In genomic region chr19:49473501-49473867, GRCh38 we compare ENCODE assay signal across 6 cellular contexts. TPM values are rescaled to one million over a fixed set of nuclear protein-coding genes. Genes with fewer than 3 reads are reported as not detected.
A peak's percentile ranks its signal among the peaks of the same experiment; 100 is the strongest.
DNase-seq lines count a peak whose midpoint lies in the region; ATAC-seq and TF ChIP-seq lines count a peak whose summit lies in the region.
"Not testable (repeated sequence)": the region's sequence is repeated elsewhere in the genome, so short reads cannot be mapped to it uniquely, and the experiment has no call there.

No MANE protein-coding gene starts in this region.

- not testable (repeated sequence) for H3K27me3 ChIP-seq in CD4-positive, CD25-positive, alpha-beta regulatory T cell (ENCODE audit: control insufficient read depth, insufficient read depth, low read length); esophagus (ENCODE audit: control insufficient read depth in 1 of 2, insufficient read depth in 2 of 2, low read length in 2 of 2); mucosa of rectum (ENCODE audit: control insufficient read depth in 2 of 2, insufficient read depth in 2 of 2, low read length in 2 of 2)

- H3K27ac ChIP-seq in CD4-positive, CD25-positive, alpha-beta regulatory T cell (ENCODE audit: insufficient read depth, low read length, poor library complexity, severe bottlenecking), result peak overlapping the region; percentile 95
- H3K27ac ChIP-seq in OCI-LY7 (ENCODE audit: low read depth, low read length, poor library complexity, severe bottlenecking) (peak overlapping the region; percentile 44), esophagus (ENCODE audit: low read depth in 2 of 2, low read length in 1 of 2) (peak overlapping the region; percentile 71 to 81), mucosa of rectum (ENCODE audit: low read depth in 2 of 2, low read length in 2 of 2) (peak overlapping the region; percentile 69 to 85)

- not testable (repeated sequence) for H3K27me3 Mint-ChIP-seq in CD4-positive, CD25-positive, alpha-beta regulatory T cell; activated naive CD4-positive, alpha-beta T cell treated with anti-CD3 and anti-CD28 coated beads, Interleukin-2, amount 50 U/mL, for 24 hours; stimulated activated naive CD8-positive, alpha-beta T cell treated with anti-CD3 and anti-CD28 coated beads, Interleukin-15, Interleukin-2, amounts not matched to agents 100 ng/mL and 50 ng/mL, for 24 hours

- TF ChIP-seq CTCF in OCI-LY7 (conservative IDR thresholded peaks at IDR 0.05; ENCODE audit: low read length), result not testable (repeated sequence)

- peak overlapping the region; percentile 71 for H3K4me3 ChIP-seq in CD4-positive, CD25-positive, alpha-beta regulatory T cell (ENCODE audit: low read depth, low read length)
- H3K4me3 ChIP-seq in OCI-LY7 (ENCODE audit: low read depth, low read length, poor library complexity, severe bottlenecking), result peak overlapping the region; percentile 69
- H3K4me3 ChIP-seq in esophagus (ENCODE audit: low read depth in 1 of 2, low read length in 2 of 2), result peak overlapping the region; percentile 47 to 64
- peak overlapping the region; percentile 76 to 78 for H3K4me3 ChIP-seq in mucosa of rectum (ENCODE audit: low read length in 2 of 2)

- peaks cover 13% of the 10 kb centered on the region for H3K36me3 Mint-ChIP-seq in CD4-positive, CD25-positive, alpha-beta regulatory T cell
- H3K36me3 Mint-ChIP-seq in activated naive CD4-positive, alpha-beta T cell treated with anti-CD3 and anti-CD28 coated beads, Interleukin-2, amount 50 U/mL, for 24 hours; stimulated activated naive CD8-positive, alpha-beta T cell treated with anti-CD3 and anti-CD28 coated beads, Interleukin-15, Interleukin-2, amounts not matched to agents 100 ng/mL and 50 ng/mL, for 24 hours (ENCODE audit: low read depth): not testable (repeated sequence)

- H4K20me1 ChIP-seq in OCI-LY7 (ENCODE audit: insufficient read depth, low read length), result not testable (repeated sequence)

- CTCF ChIA-PET in OCI-LY7 (lab: Charles Lee; ENCODE audit: unreplicated experiment), result interaction anchor here (1.2 kb wide), 1 partner anchor 21 kb away, joined by 3 read pairs; the partner anchor contains the start of gene ALDH16A1

- not testable (repeated sequence) for H3K9me3 Mint-ChIP-seq in CD4-positive, CD25-positive, alpha-beta regulatory T cell; activated naive CD4-positive, alpha-beta T cell treated with anti-CD3 and anti-CD28 coated beads, Interleukin-2, amount 50 U/mL, for 24 hours; stimulated activated naive CD8-positive, alpha-beta T cell treated with anti-CD3 and anti-CD28 coated beads, Interleukin-15, Interleukin-2, amounts not matched to agents 100 ng/mL and 50 ng/mL, for 24 hours

- peaks cover 3 to 66% (median 35%) of the 10 kb centered on the region in 4 donors for H3K4me1 Mint-ChIP-seq in CD4-positive, CD25-positive, alpha-beta regulatory T cell
- H3K4me1 Mint-ChIP-seq in activated naive CD4-positive, alpha-beta T cell treated with anti-CD3 and anti-CD28 coated beads, Interleukin-2, amount 50 U/mL, for 24 hours, result peaks cover 65% of the 10 kb centered on the region
- H3K4me1 Mint-ChIP-seq in stimulated activated naive CD8-positive, alpha-beta T cell treated with anti-CD3 and anti-CD28 coated beads, Interleukin-15, Interleukin-2, amounts not matched to agents 100 ng/mL and 50 ng/mL, for 24 hours (ENCODE audit: low read depth), result peaks cover 74% of the 10 kb centered on the region

- not testable (repeated sequence) for H3K79me2 ChIP-seq in OCI-LY7 (ENCODE audit: insufficient read depth, low read depth, low read length)

- H2AFZ ChIP-seq in OCI-LY7 (ENCODE audit: low read length), result peak overlapping the region; percentile 62

- not testable (repeated sequence) for BruUV-seq in OCI-LY7 (replicated peaks; lab: Mats Ljungman, UMichigan)

- H3K4me1 ChIP-seq in CD4-positive, CD25-positive, alpha-beta regulatory T cell (ENCODE audit: control insufficient read depth, insufficient read depth, low read length, poor library complexity, severe bottlenecking), result peaks cover 83% of the 10 kb centered on the region
- H3K4me1 ChIP-seq in OCI-LY7 (ENCODE audit: insufficient read depth, low read length, poor library complexity, severe bottlenecking) (peaks cover 47% of the 10 kb centered on the region), esophagus (ENCODE audit: control insufficient read depth in 2 of 2, insufficient read depth in 2 of 2, low read length in 1 of 2) (peaks cover under 1 to 12% of the 10 kb centered on the region in 2 donors), mucosa of rectum (ENCODE audit: control insufficient read depth in 2 of 2, insufficient read depth in 2 of 2, low read length in 2 of 2) (peaks cover 12 to 13% of the 10 kb centered on the region in 2 donors)

- H3K4me3 Mint-ChIP-seq in CD4-positive, CD25-positive, alpha-beta regulatory T cell, result peak overlapping the region; percentile 93 to 98 (median 96)
- peak overlapping the region; percentile 96 for H3K4me3 Mint-ChIP-seq in activated naive CD4-positive, alpha-beta T cell treated with anti-CD3 and anti-CD28 coated beads, Interleukin-2, amount 50 U/mL, for 24 hours
- H3K4me3 Mint-ChIP-seq in stimulated activated naive CD8-positive, alpha-beta T cell treated with anti-CD3 and anti-CD28 coated beads, Interleukin-15, Interleukin-2, amounts not matched to agents 100 ng/mL and 50 ng/mL, for 24 hours, result peak overlapping the region; percentile 86

- peak overlapping the region; percentile 97 for H3K4me2 ChIP-seq in OCI-LY7 (ENCODE audit: low read length)

- 59 to 63% methylated on average over 9 of the region's 9 CpGs for WGBS in esophagus, 2 donors

- H3K9me2 ChIP-seq in OCI-LY7 (ENCODE audit: insufficient read depth, low read length), result not testable (repeated sequence)

- peak overlapping the region; percentile 96 to 98 (median 97) for H3K27ac Mint-ChIP-seq in CD4-positive, CD25-positive, alpha-beta regulatory T cell
- peak overlapping the region; percentile 98 for H3K27ac Mint-ChIP-seq in activated naive CD4-positive, alpha-beta T cell treated with anti-CD3 and anti-CD28 coated beads, Interleukin-2, amount 50 U/mL, for 24 hours
- peak overlapping the region; percentile 85 for H3K27ac Mint-ChIP-seq in stimulated activated naive CD8-positive, alpha-beta T cell treated with anti-CD3 and anti-CD28 coated beads, Interleukin-15, Interleukin-2, amounts not matched to agents 100 ng/mL and 50 ng/mL, for 24 hours

- intact Hi-C loops in OCI-LY7 (cut with micrococcal nuclease; ENCODE audit: unreplicated experiment), result not testable (repeated sequence)

- peaks cover 11% of the 10 kb centered on the region for H3K36me3 ChIP-seq in CD4-positive, CD25-positive, alpha-beta regulatory T cell (ENCODE audit: control insufficient read depth, insufficient read depth, low read length)
- H3K36me3 ChIP-seq in OCI-LY7 (ENCODE audit: insufficient read depth, low read length), result peaks cover 26% of the 10 kb centered on the region; the same call in 1 of the 2 replicates
- H3K36me3 ChIP-seq in esophagus (ENCODE audit: control insufficient read depth in 2 of 2, insufficient read depth in 2 of 2, low read length in 1 of 2); mucosa of rectum (ENCODE audit: control insufficient read depth in 2 of 2, insufficient read depth in 2 of 2, low read length in 2 of 2): not testable (repeated sequence)

- POLR2A ChIA-PET in OCI-LY7 (lab: Charles Lee), result interaction anchor here (0.6 to 1.4 kb wide), 3 partner anchors 16 to 101 kb away, joined by 3 to 4 read pairs (median 3); no protein-coding TSS in a partner anchor

- DNase-seq in CD4-positive, CD25-positive, alpha-beta regulatory T cell; OCI-LY7 (ENCODE audit: low spot score): not testable (repeated sequence)

- H3K9ac ChIP-seq in mucosa of rectum (ENCODE audit: low read depth in 1 of 2, low read length in 2 of 2), result peak overlapping the region; percentile 47 to 69

- not testable (repeated sequence) for ATAC-seq in CD4-positive, CD25-positive, alpha-beta regulatory T cell (ENCODE audit: low read depth in 2 of 2)

- H3K9me3 ChIP-seq in CD4-positive, CD25-positive, alpha-beta regulatory T cell (ENCODE audit: control insufficient read depth in 2 of 2, low read length in 2 of 2); OCI-LY7 (ENCODE audit: low read length); esophagus (ENCODE audit: control insufficient read depth in 2 of 2, insufficient read depth in 1 of 2, low read depth in 1 of 2, low read length in 1 of 2); mucosa of rectum (ENCODE audit: control insufficient read depth in 2 of 2, low read length in 2 of 2): not testable (repeated sequence)

RNA-seq across cellular contexts. Expression of gene FLT3LG, which starts 0.5 kb away (rescaled TPM):
- 250 TPM for total RNA-seq in CD4-positive, CD25-positive, alpha-beta regulatory T cell
- 100 to 1,000 TPM; 103 to 154 (median 112) TPM for polyA plus RNA-seq in CD4-positive, CD25-positive, alpha-beta regulatory T cell
- 8.2 and 10.1 TPM in 2 replicates for total RNA-seq in OCI-LY7 (2014; rRNA removed; shearing (Covaris generic))
- total RNA-seq in OCI-LY7 (2022), result 8.4 and 11.7 TPM in 2 replicates
- 1 to 10 TPM; 7.2 to 9.5 TPM for polyA plus RNA-seq in esophagus

RNA-seq across cellular contexts. Expression of gene RPL13A, which starts 13.9 kb away (rescaled TPM):
- 3,622 TPM for total RNA-seq in CD4-positive, CD25-positive, alpha-beta regulatory T cell
- 1,000 to 10,000 TPM; 1,768 to 2,996 (median 2,546) TPM for polyA plus RNA-seq in CD4-positive, CD25-positive, alpha-beta regulatory T cell
- total RNA-seq in OCI-LY7 (2014; rRNA removed; shearing (Covaris generic)), result 6,720 and 8,461 TPM in 2 replicates
- 2,999 and 3,606 TPM in 2 replicates for total RNA-seq in OCI-LY7 (2022)
- polyA plus RNA-seq in esophagus, result 1,000 to 10,000 TPM; 1,631 to 2,695 TPM

RNA-seq across cellular contexts. Expression of gene ALDH16A1, which starts 20.5 kb away (rescaled TPM):
- total RNA-seq in CD4-positive, CD25-positive, alpha-beta regulatory T cell, result 41.0 TPM
- polyA plus RNA-seq in CD4-positive, CD25-positive, alpha-beta regulatory T cell, result 10 to 100 TPM; 32.7 to 47.1 (median 42.3) TPM
- total RNA-seq in OCI-LY7 (2014; rRNA removed; shearing (Covaris generic)), result 39.5 and 55.4 TPM in 2 replicates
- total RNA-seq in OCI-LY7 (2022), result 26.0 and 30.6 TPM in 2 replicates
- 10 to 100 TPM; 29.4 to 29.9 TPM for polyA plus RNA-seq in esophagus

RNA-seq across cellular contexts. Expression of gene PIH1D1, which starts 21.9 kb away (rescaled TPM):
- 150 TPM for total RNA-seq in CD4-positive, CD25-positive, alpha-beta regulatory T cell
- 100 to 1,000 TPM; 109 to 144 (median 118) TPM for polyA plus RNA-seq in CD4-positive, CD25-positive, alpha-beta regulatory T cell
- 114 and 117 TPM in 2 replicates for total RNA-seq in OCI-LY7 (2014; rRNA removed; shearing (Covaris generic))
- 93.2 and 95.5 TPM in 2 replicates for total RNA-seq in OCI-LY7 (2022)
- 10 to 100 TPM; 63.5 to 65.3 TPM for polyA plus RNA-seq in esophagus

RNA-seq across cellular contexts. Expression of gene RPS11, which starts 22.8 kb away (rescaled TPM):
- 2,000 TPM for total RNA-seq in CD4-positive, CD25-positive, alpha-beta regulatory T cell
- polyA plus RNA-seq in CD4-positive, CD25-positive, alpha-beta regulatory T cell, result 1,000 to 10,000 TPM; 1,810 to 2,513 (median 2,330) TPM
- total RNA-seq in OCI-LY7 (2014; rRNA removed; shearing (Covaris generic)), result 6,180 and 6,539 TPM in 2 replicates
- 2,366 and 2,673 TPM in 2 replicates for total RNA-seq in OCI-LY7 (2022)
- 1,000 to 10,000 TPM; 3,079 to 3,912 TPM for polyA plus RNA-seq in esophagus

Comparison
In these comparisons a context has a peak if more than half of its experiments do, and no peak if none do; other contexts are left out.
1. H3K27ac ChIP-seq: peak in every context shown above with its lines; median percentile 95 in CD4-positive, CD25-positive, alpha-beta regulatory T cell; 77 in mucosa of rectum; 76 in esophagus; 44 in OCI-LY7.
2. RNA of gene FLT3LG, which starts 0.5 kb away (total RNA-seq): 250 TPM in CD4-positive, CD25-positive, alpha-beta regulatory T cell (single experiment); 8.2 to 11.7 TPM in OCI-LY7; every median in the first group is over 10 times any median in the second.
3. Peak in every context shown above with its lines, with median percentiles within 50 percentile points of each other: H3K4me3 ChIP-seq, H3K27ac Mint-ChIP-seq and H3K4me3 Mint-ChIP-seq.